Comparison of ENCODE assay signal across 24 cellular contexts in the genomic region with DNA sequence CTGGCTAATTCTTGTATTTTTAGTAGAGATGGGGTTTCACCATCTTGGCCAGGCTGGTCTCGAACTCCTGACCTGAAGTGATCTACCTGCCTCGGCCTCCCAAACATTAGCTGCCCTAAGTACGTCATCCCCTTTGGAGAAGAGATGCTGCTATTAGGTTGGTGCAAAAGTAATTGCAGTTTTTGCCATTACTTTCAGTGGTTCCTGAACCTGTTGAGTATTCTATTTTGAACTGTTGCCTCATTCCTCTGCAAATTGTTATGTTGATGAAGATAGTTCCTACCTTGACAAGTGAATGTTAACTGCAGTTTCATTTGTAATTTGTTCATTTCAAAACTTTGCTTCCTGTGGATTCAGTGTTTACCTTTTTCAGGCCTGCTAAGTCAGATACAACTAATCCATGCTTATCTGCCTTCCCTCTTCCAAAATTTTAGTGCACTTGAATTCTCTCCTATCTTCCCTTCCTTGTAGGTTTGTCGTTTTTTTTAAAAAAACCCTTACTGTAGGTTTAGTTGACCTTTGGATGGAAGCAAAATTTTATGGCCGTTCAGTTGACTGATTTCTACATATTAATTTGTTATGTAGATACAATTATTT. TPM values are rescaled to one million over a fixed set of nuclear protein-coding genes. Genes with fewer than 3 reads are reported as not detected.
DNase-seq lines count a peak whose midpoint lies in the region; ATAC-seq, FAIRE-seq and TF ChIP-seq lines count a peak whose summit lies in the region.
"Had no signal": no experiment of that assay in that cellular context is flagged by ENCODE, and none has a peak within 500 bp of the region (broad histone marks: within the 10 kb centered on the region; RNA-seq: fewer than 3 reads in every experiment).

No MANE protein-coding gene starts in this region.

- H3K9me3 ChIP-seq in HEK293 (ENCODE audit: control insufficient read depth, insufficient read depth, low read depth, low read length) (no peaks in the 10 kb centered on the region), K562 (replicated peaks; ENCODE audit: control insufficient read depth, insufficient read depth, low read depth, low read length) (no peaks in the 10 kb centered on the region), hepatocyte (ENCODE audit: low read depth) (no peaks in the 10 kb centered on the region)
- H3K9me3 ChIP-seq: Caco-2 had no signal

- H3K36me3 Mint-ChIP-seq in GM23338 (ENCODE audit: low read depth) (peaks cover 50% of the 10 kb centered on the region), neural crest cell (ENCODE audit: low read depth) (peaks cover 27% of the 10 kb centered on the region)

- peaks cover 8% of the 10 kb centered on the region; the same call in 1 of the 2 replicates for H3K36me3 ChIP-seq in GM23338 (ENCODE audit: insufficient read depth)
- H3K36me3 ChIP-seq in HEK293 (ENCODE audit: control insufficient read depth in 2 of 2, insufficient read depth in 1 of 2, low read length in 2 of 2) = peaks cover 8 to 11% of the 10 kb centered on the region in 2 experiments
- H3K36me3 ChIP-seq in K562 (ENCODE audit: control insufficient read depth, insufficient read depth, low read length) = peaks cover 7% of the 10 kb centered on the region; the same call in 1 of the 3 replicates
- no peaks in the 10 kb centered on the region for H3K36me3 ChIP-seq in hepatocyte (replicated peaks; ENCODE audit: insufficient read depth, low read depth)

- in situ Hi-C loops in K562 (cut with MboI) = loop anchor here (10.0 kb wide), 1 partner anchor 182 kb away; a partner anchor contains a TSS

- H3K4me1 Mint-ChIP-seq in GM23338 (peaks cover 47% of the 10 kb centered on the region), neural crest cell (peaks cover 9% of the 10 kb centered on the region)

- H3K27ac Mint-ChIP-seq in GM23338 = no peak overlapping the region
- H3K27ac Mint-ChIP-seq in neural crest cell (ENCODE audit: unreplicated experiment) = peak overlapping the region; percentile 81

- TF ChIP-seq EP300 in K562 (IDR thresholded peaks at IDR 0.05; ENCODE audit: low read length) = peak; percentile 46; the same call in 1 of the 2 replicates

- peak overlapping the region; percentile 65; the same call in 1 of the 2 replicates for H3K27ac ChIP-seq in GM23338 (ENCODE audit: low read depth)
- no peak overlapping the region for H3K27ac ChIP-seq in HEK293 (ENCODE audit: extremely low read depth, low read depth, low read length)
- H3K27ac ChIP-seq in K562 (ENCODE audit: extremely low read depth, low read depth, low read length) = no peak overlapping the region
- no peak overlapping the region for H3K27ac ChIP-seq in hepatocyte
- H3K27ac ChIP-seq: GM23248, RWPE1 had no signal

- H3K27me3 Mint-ChIP-seq in GM23338 (ENCODE audit: insufficient read depth, low read depth, poor library complexity) = peaks cover 3% of the 10 kb centered on the region
- no peaks in the 10 kb centered on the region for H3K27me3 Mint-ChIP-seq in neural crest cell (ENCODE audit: low read depth)
- H3K27me3 Mint-ChIP-seq: CD4-positive, alpha-beta memory T cell; IgD-negative memory B cell had no signal

- POLR2A ChIA-PET in HEK293 (lab: Yijun Ruan, JAX) = no interaction called here
- POLR2A ChIA-PET in K562 (lab: Yijun Ruan, JAX) = no interaction called here

- DNase-seq in GM23338 (ENCODE audit: low spot score) (peak; percentile 22), K562 (ENCODE audit: extremely low read depth in 1 of 4, low spot score in 3 of 4) (peak in 2 of 4 experiments; percentile 24 to 32), neural crest cell (ENCODE audit: low read depth, low spot score) (no peak), DMS 273 treated with DMSO at 0.1 percent for 48 hours (lab: John Stamatoyannopoulos, UW) (no peak), hepatocyte (ENCODE audit: low spot score) (no peak), T1000 (lab: John Stamatoyannopoulos, UW) (no peak)
- DNase-seq: C1 segment of cervical spinal cord; Caco-2; CD4-positive, alpha-beta memory T cell; DMS79; GM23248; HCEC 1CT; NCI-H1048; NCI-H1417; NCI-H1694; NCI-H2029 treated with DMSO at 0.1 percent for 48 hours; NCI-H446 treated with DMSO at 0.1 percent for 48 hours; NCI-H69; SHP77 had no signal

- ATAC-seq in GM23338 (no peak), K562 (peak; percentile 58), HG02759 (IDR thresholded peaks at IDR 0.05; ENCODE audit: unreplicated experiment) (no peak)

- TF ChIP-seq CTCF in GM23338 (conservative IDR thresholded peaks at IDR 0.05; ENCODE audit: low read depth in 2 of 2) (no peak), HEK293 (tag by site-specific recombination; IDR thresholded peaks at IDR 0.05) (no peak), K562 (IDR thresholded peaks at IDR 0.05 in 2 of 3, conservative IDR thresholded peaks at IDR 0.05 in 1 of 3; ENCODE audit: insufficient read depth in 2 of 3, low read depth in 1 of 3, low read length in 3 of 3) (no peak), neural crest cell (conservative IDR thresholded peaks at IDR 0.05) (no peak), hepatocyte (IDR thresholded peaks at IDR 0.05; ENCODE audit: poor library complexity) (no peak)

- H3K4me1 ChIP-seq in GM23338 (ENCODE audit: insufficient read depth) (peaks cover 34% of the 10 kb centered on the region), HEK293 (ENCODE audit: control insufficient read depth, insufficient read depth, low read length) (no peaks in the 10 kb centered on the region), K562 (replicated peaks in 1 of 2; ENCODE audit: control insufficient read depth in 2 of 2, insufficient read depth in 2 of 2, low read length in 2 of 2) (peaks cover 4 to 8% of the 10 kb centered on the region in 2 experiments; a peak in 3 of 5 replicates), hepatocyte (ENCODE audit: insufficient read depth) (peaks cover 5% of the 10 kb centered on the region)

- BruUV-seq in K562 (replicated peaks; lab: Mats Ljungman, UMichigan) = no TSS peak

- H3K9ac ChIP-seq in K562 (ENCODE audit: insufficient read depth in 1 of 2, low read depth in 2 of 2, low read length in 2 of 2) = no peak overlapping the region
- H3K9ac ChIP-seq: GM23248 had no signal

- H3K27me3 ChIP-seq in GM23338 (ENCODE audit: insufficient read depth) (no peaks in the 10 kb centered on the region), K562 (ENCODE audit: control insufficient read depth in 2 of 2, insufficient read depth in 2 of 2, low read length in 2 of 2) (no peaks in the 10 kb centered on the region), hepatocyte (no peaks in the 10 kb centered on the region)

- H3F3A ChIP-seq in GM23338 (replicated peaks; ENCODE audit: low read depth) = no peaks in the 10 kb centered on the region

- no peak overlapping the region for H3K4me3 Mint-ChIP-seq in GM23338
- no peak overlapping the region for H3K4me3 Mint-ChIP-seq in neural crest cell
- H3K4me3 Mint-ChIP-seq: IgD-negative memory B cell had no signal

- no peaks in the 10 kb centered on the region for H3K9me1 ChIP-seq in K562 (ENCODE audit: control insufficient read depth, insufficient read depth, low read length)

- H2AFZ ChIP-seq in GM23338 (no peak overlapping the region), K562 (ENCODE audit: low read depth, low read length) (no peak overlapping the region), hepatocyte (no peak overlapping the region)
- H2AFZ ChIP-seq: GM23248 had no signal

- H3K4me2 ChIP-seq in GM23338 (0 out of 2 replicates have a peak overlapping the region, but pooled peaks have one; percentile 44), K562 (ENCODE audit: insufficient read depth, low read length) (0 out of 2 replicates have a peak overlapping the region, but pooled peaks have one; percentile 32), hepatocyte (no peak overlapping the region)

- no peak for TF ChIP-seq RAD21 in K562 (CRISPR knock-in tag; conservative IDR thresholded peaks at IDR 0.05 in 1 of 2, IDR thresholded peaks at IDR 0.05 in 1 of 2)

- peak; percentile 26 for FAIRE-seq in K562 (lab: Jason Lieb, UNC)
- FAIRE-seq: GM12892 had no signal

- CTCF ChIA-PET in HEK293 (lab: Yijun Ruan, JAX) (no interaction called here), K562 (lab: Yijun Ruan, JAX; ENCODE audit: low intra/inter-chr PET ratio) (no interaction called here)

- H4K20me1 ChIP-seq in GM23338 (replicated peaks; ENCODE audit: insufficient read depth) (peaks cover 91% of the 10 kb centered on the region), K562 (replicated peaks; ENCODE audit: control insufficient read depth, insufficient read depth, low read length) (peaks cover 3% of the 10 kb centered on the region; the same call in 1 of the 2 replicates), hepatocyte (ENCODE audit: insufficient read depth, poor library complexity, severe bottlenecking) (peaks cover 68% of the 10 kb centered on the region)

- WGBS in K562 (ENCODE audit: insufficient coverage, low coverage, missing lambda C conversion rate) = 42% methylated on average over 5 of the region's 5 CpGs
- 90% methylated on average over 5 of the region's 5 CpGs for WGBS in hepatocyte (ENCODE audit: low lambda C conversion rate, missing lambda C conversion rate)

- no peak overlapping the region for H3K4me3 ChIP-seq in GM23338
- no peak overlapping the region for H3K4me3 ChIP-seq in HEK293 (ENCODE audit: low read depth, low read length)
- H3K4me3 ChIP-seq in K562 = no peak overlapping the region
- H3K4me3 ChIP-seq in hepatocyte = no peak overlapping the region
- H3K4me3 ChIP-seq: GM23248 had no signal

- intact Hi-C loops in K562 (cut with micrococcal nuclease) = no loop called here

- H3K79me2 ChIP-seq in GM23338 (replicated peaks; ENCODE audit: insufficient read depth) = peaks cover 100% of the 10 kb centered on the region
- H3K79me2 ChIP-seq in K562 (ENCODE audit: control insufficient read depth, insufficient read depth, low read length) = peaks cover 44% of the 10 kb centered on the region
- H3K79me2 ChIP-seq in hepatocyte = peaks cover 99% of the 10 kb centered on the region

- TF ChIP-seq POLR2A in K562 (conservative IDR thresholded peaks at IDR 0.05) = no peak

- H3K9me2 ChIP-seq in GM23338 (ENCODE audit: insufficient read depth) (no peaks in the 10 kb centered on the region), hepatocyte (replicated peaks; ENCODE audit: insufficient read depth) (no peaks in the 10 kb centered on the region)

- H3K9me3 Mint-ChIP-seq in GM23338 = peaks cover 3% of the 10 kb centered on the region; the same call in 1 of the 3 replicates
- peaks cover 6% of the 10 kb centered on the region for H3K9me3 Mint-ChIP-seq in neural crest cell

RNA-seq across cellular contexts. Expression of a gene that starts 24.0 kb away (rescaled TPM):
- total RNA-seq in GM23338 (2014; rRNA removed; shearing (Covaris generic)) = 153 and 159 TPM in 2 replicates
- polyA plus RNA-seq in GM23338 (2016; fragmentation: Nextera tagmentation; extraction: Ambion mirVana) (63.6 and 87.9 TPM in 2 replicates), K562 (2011; rRNA removed) (34.0 and 48.8 TPM in 2 replicates), K562 (2014; fragmentation: Illumina TruSeq; extraction: Trizol) (26.8 and 32.1 TPM in 2 replicates), K562 (2014; fragmentation: Nextera tagmentation; extraction: Ambion mirVana) (1 to 10 TPM; 5.0 to 8.8 TPM), K562 (2014; rRNA removed) (16.4 and 19.3 TPM in 2 replicates), hepatocyte (25.2 and 29.8 TPM in 2 replicates)
- 57.2 and 213 TPM in 2 replicates for total RNA-seq in K562 (2011; cell fraction: chromatin; rRNA removed; ENCODE audit: low replicate concordance)
- total RNA-seq in K562 (2011; cell fraction: nucleolus; rRNA removed) = 22.0 and 33.7 TPM in 2 replicates
- total RNA-seq in K562 (2011; cell fraction: nucleoplasm; rRNA removed) = 68.9 and 81.1 TPM in 2 replicates
- total RNA-seq in K562 (2014; rRNA removed) (15.3 and 16.8 TPM in 2 replicates), K562 (2014; rRNA removed; fragmentation: Illumina TruSeq; extraction: Trizol) (41.2 and 41.8 TPM in 2 replicates), K562 (2015; rRNA removed; fragmentation: Illumina TruSeq; extraction: Trizol) (34.2 and 38.2 TPM in 2 replicates), K562 (2021) (26.0 and 26.8 TPM in 2 replicates), neural crest cell (134 TPM in 2 replicates), hepatocyte (86.1 and 91.1 TPM in 2 replicates)
- 4.8 and 12.3 TPM in 2 replicates for polyA plus RNA-seq in K562 (2011; cell fraction: cytosol; rRNA removed)
- 27.1 and 49.7 TPM in 2 replicates for polyA plus RNA-seq in K562 (2011; cell fraction: nucleus; rRNA removed)
- polyA plus RNA-seq in K562 (2012) = 16.3 and 17.7 TPM in 2 replicates
- 72.8 and 89.2 TPM in 2 replicates for polyA minus RNA-seq in K562 (2011; rRNA and poly(A)+ RNA removed)
- 18.1 and 18.4 TPM in 2 replicates for polyA minus RNA-seq in K562 (2011; cell fraction: cytosol; rRNA and poly(A)+ RNA removed)
- polyA minus RNA-seq in K562 (2011; cell fraction: nucleus; rRNA and poly(A)+ RNA removed) = 34.2 and 60.9 TPM in 2 replicates
